In genomic region chr14:31090872-31091764, GRCh38 we compare ENCODE assay signal across 8 cellular contexts.
DNase-seq lines count a peak whose midpoint lies in the region; ATAC-seq and TF ChIP-seq lines count a peak whose summit lies in the region.

No MANE protein-coding gene starts in this region.

- DNase-seq in HL-60 (ENCODE audit: low read depth in 1 of 2, low spot score in 1 of 2) (peak; percentile 23 to 78), SK-MEL-5 (ENCODE audit: low read depth, low spot score) (peak; percentile 84), left cardiac atrium (no peak), stromal cell of bone marrow (ENCODE audit: low read depth) (peak; percentile 95), cerebellar nuclear complex (lab: John Stamatoyannopoulos, UW) (no peak), COLO668 (lab: John Stamatoyannopoulos, UW; ENCODE audit: unreplicated experiment) (no peak), cerebellum (ENCODE audit: low spot score) (no peak)

- TF ChIP-seq CTCF in HL-60 (IDR thresholded peaks at IDR 0.05; ENCODE audit: insufficient read depth, low read length): no peak

- H3K4me3 ChIP-seq in HL-60 (replicated peaks; ENCODE audit: insufficient read depth, low read length): no peak overlapping the region

- no peaks in the 10 kb centered on the region for H3K27me3 ChIP-seq in HL-60 (ENCODE audit: insufficient read depth, poor library complexity, severe bottlenecking)

- peak overlapping the region; percentile 33 for H3K27ac ChIP-seq in HL-60 (replicated peaks)

- intact Hi-C loops in left cardiac atrium (cut with DNase I): no loop called here

- ATAC-seq in left cardiac atrium: peak; percentile 82 to 90
- ATAC-seq in GM19324 (IDR thresholded peaks at IDR 0.05; ENCODE audit: low FRiP score, unreplicated experiment): no peak

- in situ Hi-C loops in SK-MEL-5 (cut with HindIII; ENCODE audit: low pct_unique_long_range_greater_than_20kb, low sequenced_read_pairs): no loop called here

Comparison
In these comparisons a context has a peak if more than half of its experiments do, and no peak if none do; other contexts are left out.
1. DNase-seq: peak in HL-60 (2 of 2), SK-MEL-5 (single experiment) and stromal cell of bone marrow (single experiment); none in left cardiac atrium (single experiment), cerebellar nuclear complex (0 of 2), COLO668 (single experiment) and cerebellum (single experiment).